ENCODE assay signal across 8 cellular contexts in genomic region chr10:110353244-110354119, GRCh38. TPM values are rescaled to one million over a fixed set of nuclear protein-coding genes. Genes with fewer than 3 reads are reported as not detected.
A peak's percentile ranks its signal among the peaks of the same experiment; 100 is the strongest.
DNase-seq lines count a peak whose midpoint lies in the region; ATAC-seq and TF ChIP-seq lines count a peak whose summit lies in the region.

No MANE protein-coding gene starts in this region.

- CTCF ChIA-PET in AG04449 (lab: Yijun Ruan, JAX): interaction anchor here (0.6 to 7.1 kb wide), 46 partner anchors 8 to 236 kb away, joined by 3 to 106 read pairs (median 4); partner anchors contain the start of gene DUSP5

- WGBS in hepatocyte (ENCODE audit: low lambda C conversion rate, missing lambda C conversion rate): 41% methylated on average over 14 of the region's 14 CpGs

- H3K4me2 ChIP-seq in KMS-11: peak overlapping the region; percentile 99
- H3K4me2 ChIP-seq in hepatocyte: no peak overlapping the region

- no peaks in the 10 kb centered on the region for H3K27me3 ChIP-seq in KMS-11 (ENCODE audit: insufficient read depth, low read depth)
- no peaks in the 10 kb centered on the region for H3K27me3 ChIP-seq in hepatocyte
- no peaks in the 10 kb centered on the region for H3K27me3 ChIP-seq in ascending aorta

- H4K20me1 ChIP-seq in KMS-11 (ENCODE audit: insufficient read depth) (no peaks in the 10 kb centered on the region), hepatocyte (ENCODE audit: insufficient read depth, poor library complexity, severe bottlenecking) (no peaks in the 10 kb centered on the region)

- DNase-seq in AG04449 (ENCODE audit: low read depth, low spot score) (peak; percentile 70), hepatocyte (ENCODE audit: low spot score) (peak; percentile 38), ascending aorta (ENCODE audit: low spot score in 2 of 2) (no peak)
- peak; percentile 62 for DNase-seq in activated T-cell treated with anti-CD3 and anti-CD28 coated beads, Interleukin-2, amount 50 U/mL, for 24 hours
- DNase-seq in stimulated activated CD8-positive, alpha-beta memory T cell treated with anti-CD3 and anti-CD28 coated beads, Interleukin-4, amount 100 ng/mL, for 48 hours: peak; percentile 78

- H3K4me1 Mint-ChIP-seq in activated T-cell treated with anti-CD3 and anti-CD28 coated beads, Interleukin-2, amount 50 U/mL, for 24 hours (ENCODE audit: low read depth): peaks cover 69% of the 10 kb centered on the region

- H3K36me3 ChIP-seq in KMS-11 (ENCODE audit: insufficient read depth) (no peaks in the 10 kb centered on the region), hepatocyte (replicated peaks; ENCODE audit: insufficient read depth, low read depth) (no peaks in the 10 kb centered on the region), ascending aorta (no peaks in the 10 kb centered on the region)

- no peaks in the 10 kb centered on the region for H3K9me3 ChIP-seq in hepatocyte (ENCODE audit: low read depth)
- no peaks in the 10 kb centered on the region for H3K9me3 ChIP-seq in ascending aorta

- peaks cover 65% of the 10 kb centered on the region for H3K4me1 ChIP-seq in KMS-11 (ENCODE audit: low read depth, poor library complexity, severe bottlenecking)
- no peaks in the 10 kb centered on the region for H3K4me1 ChIP-seq in hepatocyte (ENCODE audit: insufficient read depth)
- peaks cover 0 to 3% of the 10 kb centered on the region in 2 donors for H3K4me1 ChIP-seq in ascending aorta

- H3K36me3 Mint-ChIP-seq in activated T-cell treated with anti-CD3 and anti-CD28 coated beads, Interleukin-2, amount 50 U/mL, for 24 hours (ENCODE audit: low read depth): no peaks in the 10 kb centered on the region

- TF ChIP-seq CTCF in AG04449 (IDR thresholded peaks at IDR 0.05; ENCODE audit: insufficient read depth, low read length, missing control alignments) (peak; percentile 22), KMS-11 (conservative IDR thresholded peaks at IDR 0.05; ENCODE audit: low read depth, low read length) (no peak), hepatocyte (IDR thresholded peaks at IDR 0.05; ENCODE audit: poor library complexity) (peak; percentile 6), ascending aorta (IDR thresholded peaks at IDR 0.05) (no peak)

- intact Hi-C loops in ascending aorta (cut with DNase I): no loop called here

- peak overlapping the region; percentile 74 for H3K4me3 Mint-ChIP-seq in activated T-cell treated with anti-CD3 and anti-CD28 coated beads, Interleukin-2, amount 50 U/mL, for 24 hours

- H3K4me3 ChIP-seq in AG04449 (ENCODE audit: low read depth, low read length) (peak overlapping the region; percentile 35), KMS-11 (IDR thresholded peaks at IDR 0.05; ENCODE audit: insufficient read depth, low read depth, low read length) (no peak overlapping the region), hepatocyte (no peak overlapping the region), ascending aorta (no peak overlapping the region)

- H3K79me2 ChIP-seq in KMS-11 (ENCODE audit: insufficient read depth, low read depth) (no peaks in the 10 kb centered on the region), hepatocyte (no peaks in the 10 kb centered on the region)

- no peaks in the 10 kb centered on the region for H3K9me2 ChIP-seq in hepatocyte (replicated peaks; ENCODE audit: insufficient read depth)

- no peaks in the 10 kb centered on the region for H3K9me3 Mint-ChIP-seq in activated T-cell treated with anti-CD3 and anti-CD28 coated beads, Interleukin-2, amount 50 U/mL, for 24 hours

- peak overlapping the region; percentile 55; the same call in 1 of the 2 replicates for H3K9ac ChIP-seq in KMS-11

- peak overlapping the region; percentile 99 for H3K27ac Mint-ChIP-seq in activated T-cell treated with anti-CD3 and anti-CD28 coated beads, Interleukin-2, amount 50 U/mL, for 24 hours

- ATAC-seq in HG02970 (IDR thresholded peaks at IDR 0.05; ENCODE audit: low FRiP score, unreplicated experiment) (no peak), GM18517 (IDR thresholded peaks at IDR 0.05; ENCODE audit: unreplicated experiment) (no peak)

- H3K27ac ChIP-seq in KMS-11 (peak overlapping the region; percentile 84), hepatocyte (no peak overlapping the region), ascending aorta (no peak overlapping the region)

- peak overlapping the region; percentile 47; the same call in 1 of the 2 replicates for H2AFZ ChIP-seq in KMS-11 (ENCODE audit: low read depth)
- no peak overlapping the region for H2AFZ ChIP-seq in hepatocyte

- no peaks in the 10 kb centered on the region for H3K27me3 Mint-ChIP-seq in activated T-cell treated with anti-CD3 and anti-CD28 coated beads, Interleukin-2, amount 50 U/mL, for 24 hours

- POLR2A ChIA-PET in AG04449 (lab: Yijun Ruan, JAX): interaction anchor here (0.7 to 3.7 kb wide), 7 partner anchors 17 to 159 kb away, joined by 3 to 42 read pairs (median 4); partner anchors contain the start of gene DUSP5

RNA-seq across cellular contexts. Expression of gene SMNDC1, which starts 48.8 kb away (rescaled TPM):
- total RNA-seq in hepatocyte: 13.6 and 17.4 TPM in 2 replicates
- polyA plus RNA-seq in hepatocyte: 14.3 and 19.1 TPM in 2 replicates
- total RNA-seq in ascending aorta: 6.9 TPM

Comparison
In these comparisons a context has a peak if more than half of its experiments do, and no peak if none do; other contexts are left out.
1. DNase-seq: peak in AG04449 (single experiment), activated T-cell treated with anti-CD3 and anti-CD28 coated beads, Interleukin-2, amount 50 U/mL, for 24 hours (single experiment), hepatocyte (single experiment) and stimulated activated CD8-positive, alpha-beta memory T cell treated with anti-CD3 and anti-CD28 coated beads, Interleukin-4, amount 100 ng/mL, for 48 hours (single experiment); none in ascending aorta (0 of 2).
2. CTCF ChIP-seq: peak in AG04449 (single experiment) and hepatocyte (single experiment); none in KMS-11 (single experiment) and ascending aorta (0 of 3).